25 cellular contexts compared by ENCODE assay signal in the genomic region with DNA sequence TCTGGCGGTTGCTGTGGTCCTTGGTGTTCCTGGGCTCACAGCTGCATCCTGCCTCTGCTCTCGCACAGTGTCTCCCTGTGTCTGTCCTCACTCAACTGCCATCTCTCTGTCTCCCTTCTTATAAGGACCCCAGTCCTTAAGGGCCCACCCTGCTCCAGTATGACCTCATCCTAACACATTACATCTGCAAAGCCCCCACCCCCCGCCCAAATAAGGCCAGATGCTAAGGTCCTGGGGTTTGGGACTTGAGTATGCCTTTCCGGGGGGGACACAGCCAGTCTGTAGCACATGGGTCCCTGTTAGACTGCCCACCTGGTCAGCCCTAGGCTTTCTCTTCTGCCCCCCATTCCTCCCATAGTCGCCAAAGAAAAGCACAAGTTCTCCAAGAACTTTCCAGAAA. TPM values are rescaled to one million over a fixed set of nuclear protein-coding genes. Genes with fewer than 3 reads are reported as not detected.
"Had no signal": no experiment of that assay in that cellular context is flagged by ENCODE, and none has a peak within 500 bp of the region (broad histone marks: within the 10 kb centered on the region; RNA-seq: fewer than 3 reads in every experiment).

No MANE protein-coding gene starts in this region.

- H3K9me3 ChIP-seq: SJSA1 had no signal

- H3K36me3 ChIP-seq: SJSA1 had no signal

- ATAC-seq: K562 had no signal

- H3K27ac ChIP-seq: KMS-11, SJSA1, SK-N-MC had no signal

- H3K4me1 ChIP-seq: SJSA1 had no signal

- H3K4me3 Mint-ChIP-seq: IgD-negative memory B cell had no signal

- H3K36me3 Mint-ChIP-seq: IgD-negative memory B cell had no signal

- H3K27ac Mint-ChIP-seq: IgD-negative memory B cell had no signal

- H3K9me3 Mint-ChIP-seq: IgD-negative memory B cell had no signal

- DNase-seq: Kasumi-1, MM.1S, MV-4-11, NCI-H1048, NCI-H1105, NCI-H1417, NCI-H187, NCI-H2029, NCI-H2081 treated with DMSO at 0.1 percent for 48 hours, NCI-H2171, NCI-H226, NCI-H446, NCI-H510A, NCI-H524 treated with DMSO at 0.1 percent for 48 hours, NCI-H69, NCI-H774, Right ventricle myocardium superior, RPMI8226, SIG-M5 had no signal

- H3K9ac ChIP-seq: KMS-11 had no signal

- H3K4me2 ChIP-seq: KMS-11 had no signal

- H3K4me1 Mint-ChIP-seq: IgD-negative memory B cell had no signal

- H3K4me3 ChIP-seq: K562, SJSA1, SK-N-MC had no signal

RNA-seq across cellular contexts. Expression of gene FER1L5, which starts 40.7 kb away (rescaled TPM):
- total RNA-seq: HT1080, K562, Right ventricle myocardium superior, SJSA1 had no signal
- polyA plus RNA-seq: IgD-negative memory B cell had no signal
